In genomic region chr21:38913120-38913975, GRCh38 we compare ENCODE assay signal across 8 cellular contexts.
DNase-seq lines count a peak whose midpoint lies in the region; ATAC-seq, FAIRE-seq and TF ChIP-seq lines count a peak whose summit lies in the region.

No MANE protein-coding gene starts in this region.

- no peak for TF ChIP-seq POLR2A in endothelial cell of umbilical vein (IDR thresholded peaks at IDR 0.05; ENCODE audit: low read depth, low read length)

- POLR2A ChIA-PET in endothelial cell of umbilical vein (lab: Charles Lee) = no interaction called here
- POLR2A ChIA-PET in CD4-positive, alpha-beta T cell (lab: Charles Lee) = no interaction called here

- H3K36me3 ChIP-seq in GM06990 (ENCODE audit: control insufficient read depth, insufficient read depth, low read length) = no peaks in the 10 kb centered on the region
- H3K36me3 ChIP-seq in endothelial cell of umbilical vein (ENCODE audit: control insufficient read depth in 2 of 2, extremely low read depth in 1 of 2, insufficient read depth in 2 of 2, low read length in 2 of 2) = no peaks in the 10 kb centered on the region
- H3K36me3 ChIP-seq in mucosa of stomach (ENCODE audit: control insufficient read depth, insufficient read depth, low read length) = no peaks in the 10 kb centered on the region
- no peaks in the 10 kb centered on the region for H3K36me3 ChIP-seq in aorta (ENCODE audit: control insufficient read depth in 1 of 2, insufficient read depth in 2 of 2, low read length in 1 of 2)

- no peaks in the 10 kb centered on the region for H3K9me1 ChIP-seq in endothelial cell of umbilical vein (replicated peaks; ENCODE audit: control insufficient read depth, extremely low read depth, insufficient read depth, low read length)

- no peaks in the 10 kb centered on the region for H3K36me3 Mint-ChIP-seq in CD4-positive, alpha-beta T cell (ENCODE audit: low read depth)

- H3K79me2 ChIP-seq in endothelial cell of umbilical vein (ENCODE audit: control insufficient read depth, insufficient read depth, low read length) = no peaks in the 10 kb centered on the region

- ATAC-seq in aorta (ENCODE audit: low FRiP score) (peak; percentile 79), HG02840 (IDR thresholded peaks at IDR 0.05; ENCODE audit: low FRiP score, unreplicated experiment) (no peak), GM18873 (IDR thresholded peaks at IDR 0.05; ENCODE audit: low FRiP score, unreplicated experiment) (no peak)
- ATAC-seq in CD4-positive, alpha-beta T cell (ENCODE audit: poor library complexity) = no peak

- dilution Hi-C loops in endothelial cell of umbilical vein (cut with MboI; ENCODE audit: extremely low pct_ligation_motif_present, low sequenced_read_pairs) = no loop called here

- H3K9me3 ChIP-seq in endothelial cell of umbilical vein (replicated peaks; ENCODE audit: control insufficient read depth, insufficient read depth, low read length) = no peaks in the 10 kb centered on the region
- no peaks in the 10 kb centered on the region for H3K9me3 ChIP-seq in mucosa of stomach (ENCODE audit: control insufficient read depth, low read length)
- H3K9me3 ChIP-seq in aorta (ENCODE audit: control insufficient read depth, low read length) = no peaks in the 10 kb centered on the region
- no peaks in the 10 kb centered on the region for H3K9me3 ChIP-seq in CD4-positive, alpha-beta T cell (ENCODE audit: control insufficient read depth, low read length)

- H4K20me1 ChIP-seq in endothelial cell of umbilical vein (replicated peaks; ENCODE audit: control insufficient read depth, extremely low read depth, insufficient read depth, low read length) = no peaks in the 10 kb centered on the region

- CTCF ChIA-PET in endothelial cell of umbilical vein (lab: Charles Lee) = no interaction called here
- CTCF ChIA-PET in CD4-positive, alpha-beta T cell (lab: Charles Lee) = no interaction called here

- peak; percentile 15 for DNase-seq in GM06990 (ENCODE audit: extremely low read depth, insufficient read length)
- peak; percentile 21 to 68 for DNase-seq in NCI-H526 (lab: John Stamatoyannopoulos, UW)
- DNase-seq in endothelial cell of umbilical vein (ENCODE audit: low read depth, low spot score) = peak; percentile 35
- DNase-seq in aorta = peak; percentile 75 to 93
- no peak for DNase-seq in CD4-positive, alpha-beta T cell

- H3K9ac ChIP-seq in endothelial cell of umbilical vein (replicated peaks; ENCODE audit: extremely low read depth, insufficient read depth, low read length) (no peak overlapping the region), mucosa of stomach (ENCODE audit: low read length) (peak overlapping the region; percentile 46)

- H3K9me3 Mint-ChIP-seq in CD4-positive, alpha-beta T cell = no peaks in the 10 kb centered on the region

- TF ChIP-seq CTCF in GM06990 (IDR thresholded peaks at IDR 0.05; ENCODE audit: insufficient read depth, low read length, poor library complexity, severe bottlenecking) (no peak), endothelial cell of umbilical vein (IDR thresholded peaks at IDR 0.05; ENCODE audit: extremely low read depth in 1 of 2, insufficient read depth in 1 of 2, low read depth in 1 of 2, low read length in 2 of 2) (no peak)
- TF ChIP-seq CTCF in CD4-positive, alpha-beta T cell (IDR thresholded peaks at IDR 0.05) = no peak

- H2AFZ ChIP-seq in endothelial cell of umbilical vein (ENCODE audit: low read depth, low read length) = peak overlapping the region; percentile 36

- no peak overlapping the region for H3K27ac Mint-ChIP-seq in CD4-positive, alpha-beta T cell

- H3K27me3 Mint-ChIP-seq in CD4-positive, alpha-beta T cell = peaks cover 18% of the 10 kb centered on the region

- BruUV-seq in endothelial cell of umbilical vein (replicated peaks; lab: Mats Ljungman, UMichigan) = no TSS peak

- intact Hi-C loops in endothelial cell of umbilical vein (cut with micrococcal nuclease) = loop anchor here (5.0 kb wide), 1 partner anchor 79 kb away; no protein-coding TSS in a partner anchor
- intact Hi-C loops in aorta (cut with DNase I) = loop anchor here (5.0 to 10.0 kb wide), 3 partner anchors 91 to 209 kb away; no protein-coding TSS in a partner anchor
- intact Hi-C loops in CD4-positive, alpha-beta T cell (cut with DNase I, micrococcal nuclease) = no loop called here

- no peak overlapping the region for H3K4me3 ChIP-seq in GM06990 (replicated peaks; ENCODE audit: low read depth, low read length)
- H3K4me3 ChIP-seq in endothelial cell of umbilical vein (replicated peaks in 1 of 3; ENCODE audit: insufficient read depth in 1 of 3, low read depth in 1 of 3, low read length in 3 of 3) = no peak overlapping the region
- H3K4me3 ChIP-seq in mucosa of stomach (ENCODE audit: low read length) = no peak overlapping the region
- H3K4me3 ChIP-seq in aorta (ENCODE audit: low read length in 2 of 2) = no peak overlapping the region

- no peaks in the 10 kb centered on the region for H3K4me1 Mint-ChIP-seq in CD4-positive, alpha-beta T cell (ENCODE audit: low read depth)

- WGBS in aorta, 2 donors = 8 to 10% methylated on average over 32 of the region's 32 CpGs

- H3K4me3 Mint-ChIP-seq in CD4-positive, alpha-beta T cell = no peak overlapping the region

- FAIRE-seq in endothelial cell of umbilical vein (lab: Jason Lieb, UNC) = no peak

- H3K4me1 ChIP-seq in endothelial cell of umbilical vein (ENCODE audit: control insufficient read depth, extremely low read depth, insufficient read depth, low read length) (peaks cover 3% of the 10 kb centered on the region), mucosa of stomach (ENCODE audit: control insufficient read depth, insufficient read depth, low read length) (peaks cover 74% of the 10 kb centered on the region), aorta (ENCODE audit: control insufficient read depth in 1 of 2, insufficient read depth in 2 of 2, low read length in 2 of 2) (peaks cover 0 to 3% of the 10 kb centered on the region in 2 donors)

- H3K27me3 ChIP-seq in GM06990 (replicated peaks; ENCODE audit: control insufficient read depth, insufficient read depth, low read length) (no peaks in the 10 kb centered on the region), endothelial cell of umbilical vein (ENCODE audit: control insufficient read depth in 2 of 2, insufficient read depth in 2 of 2, low read length in 2 of 2) (peaks cover 0 to 2% of the 10 kb centered on the region in 2 experiments), mucosa of stomach (ENCODE audit: control insufficient read depth, insufficient read depth, low read length) (no peaks in the 10 kb centered on the region), aorta (ENCODE audit: control insufficient read depth in 1 of 2, insufficient read depth in 2 of 2, low read length in 1 of 2) (no peaks in the 10 kb centered on the region)
- H3K27me3 ChIP-seq in CD4-positive, alpha-beta T cell (ENCODE audit: control insufficient read depth, insufficient read depth, low read length) = peaks cover 4% of the 10 kb centered on the region

- H3K27ac ChIP-seq in endothelial cell of umbilical vein (ENCODE audit: insufficient read depth, low read depth, low read length) = no peak overlapping the region
- H3K27ac ChIP-seq in aorta (ENCODE audit: low read depth in 1 of 2, low read length in 2 of 2) = peak overlapping the region in 1 of 2 donors; percentile 30
- no peak overlapping the region for H3K27ac ChIP-seq in CD4-positive, alpha-beta T cell (ENCODE audit: low read depth, low read length)

- no peak overlapping the region for H3K4me2 ChIP-seq in endothelial cell of umbilical vein (ENCODE audit: insufficient read depth, low read length)

TF ChIP-seq in endothelial cell of umbilical vein, 7 proteins besides CTCF, POLR2A, EP300 and RAD21:
- TF ChIP-seq EZH2 (IDR thresholded peaks at IDR 0.05; ENCODE audit: borderline replicate concordance, low read depth, low read length, severe bottlenecking) (peak; percentile 37), FOS (IDR thresholded peaks at IDR 0.05; ENCODE audit: borderline replicate concordance, insufficient read depth, low read length) (no peak)

Comparison
In these comparisons a context has a peak if more than half of its experiments do, and no peak if none do; other contexts are left out.
1. DNase-seq: peak in GM06990 (single experiment), NCI-H526 (2 of 2), endothelial cell of umbilical vein (single experiment) and aorta (2 of 2); none in CD4-positive, alpha-beta T cell (0 of 10).
2. intact Hi-C loops: an anchor here in endothelial cell of umbilical vein (5.0 kb wide) and aorta (5.0 to 10.0 kb wide); none called in CD4-positive, alpha-beta T cell.